In the genomic region with DNA sequence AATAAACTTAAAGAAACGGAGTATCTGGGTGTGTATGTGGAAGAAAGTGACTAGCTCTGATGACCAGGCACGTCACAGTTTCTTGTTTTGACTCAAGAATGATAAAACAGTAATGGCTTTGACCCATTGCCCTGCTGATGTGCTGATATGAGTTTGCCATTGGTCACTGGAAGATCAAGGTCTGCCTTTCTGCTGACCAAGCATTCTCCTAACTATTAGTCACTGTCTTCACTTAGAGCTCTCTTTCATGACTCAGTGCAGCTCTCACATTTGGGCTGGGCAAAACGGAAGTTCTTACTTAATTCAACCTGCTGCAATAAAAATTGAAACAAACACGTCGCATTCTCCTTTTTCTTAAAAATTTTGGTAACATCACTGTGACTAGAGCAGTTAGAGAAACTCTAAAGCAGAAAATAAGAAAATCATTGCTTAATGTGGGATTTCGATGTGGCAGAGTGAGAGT, we compare ENCODE assay signal across 9 cellular contexts.
DNase-seq lines count a peak whose midpoint lies in the region; ATAC-seq, FAIRE-seq and TF ChIP-seq lines count a peak whose summit lies in the region.
"Had no signal": no experiment of that assay in that cellular context is flagged by ENCODE, and none has a peak within 500 bp of the region (broad histone marks: within the 10 kb centered on the region; RNA-seq: fewer than 3 reads in every experiment).

No MANE protein-coding gene starts in this region.

- dilution Hi-C loops in keratinocyte (cut with MboI; ENCODE audit: extremely low pct_ligation_motif_present, low sequenced_read_pairs) = no loop called here

- no peaks in the 10 kb centered on the region for H3K79me2 ChIP-seq in PC-9 (ENCODE audit: low read depth)
- H3K79me2 ChIP-seq in keratinocyte (ENCODE audit: control insufficient read depth, insufficient read depth, low read length) = no peaks in the 10 kb centered on the region

- peak; percentile 96 for ATAC-seq in GM18858 (IDR thresholded peaks at IDR 0.05; ENCODE audit: unreplicated experiment)
- ATAC-seq in HG02884 (IDR thresholded peaks at IDR 0.05; ENCODE audit: unreplicated experiment) = peak; percentile 94

- POLR2A ChIA-PET in PC-9 (lab: Charles Lee; ENCODE audit: unreplicated experiment) = interaction anchor here (0.6 to 0.7 kb wide), 3 partner anchors 22 to 767 kb away, joined by 8 to 9 read pairs (median 8); no protein-coding TSS in a partner anchor

- no peaks in the 10 kb centered on the region for H3K9me3 Mint-ChIP-seq in activated naive CD4-positive, alpha-beta T cell treated with anti-CD3 and anti-CD28 coated beads, Interleukin-2, amount 10 ng/mL, durations not matched to agents 7 days and 5 days

- peak overlapping the region; percentile 94 for H3K27ac Mint-ChIP-seq in activated naive CD4-positive, alpha-beta T cell treated with anti-CD3 and anti-CD28 coated beads, Interleukin-2, amount 10 ng/mL, durations not matched to agents 7 days and 5 days

- H3K9me2 ChIP-seq in PC-9 (ENCODE audit: insufficient read depth) = no peaks in the 10 kb centered on the region

- peaks cover 30% of the 10 kb centered on the region for H3K4me1 ChIP-seq in PC-9 (replicated peaks; ENCODE audit: insufficient read depth)
- peaks cover 27% of the 10 kb centered on the region for H3K4me1 ChIP-seq in keratinocyte (ENCODE audit: control insufficient read depth, extremely low read depth, insufficient read depth, low read length)

- no peaks in the 10 kb centered on the region for H3K36me3 Mint-ChIP-seq in activated naive CD4-positive, alpha-beta T cell treated with anti-CD3 and anti-CD28 coated beads, Interleukin-2, amount 10 ng/mL, durations not matched to agents 7 days and 5 days

- H3K36me3 ChIP-seq in PC-9 (ENCODE audit: low read depth) (no peaks in the 10 kb centered on the region), keratinocyte (ENCODE audit: control insufficient read depth in 2 of 2, extremely low read depth in 1 of 2, insufficient read depth in 2 of 2, low read length in 2 of 2) (no peaks in the 10 kb centered on the region)
- H3K36me3 ChIP-seq: heart right ventricle had no signal

- peak overlapping the region; percentile 65 for H3K4me2 ChIP-seq in PC-9
- H3K4me2 ChIP-seq in keratinocyte (ENCODE audit: control insufficient read depth, extremely low read depth, insufficient read depth, low read depth, low read length) = peak overlapping the region; percentile 68

- peak overlapping the region; percentile 65 for H3K4me3 Mint-ChIP-seq in activated naive CD4-positive, alpha-beta T cell treated with anti-CD3 and anti-CD28 coated beads, Interleukin-2, amount 10 ng/mL, durations not matched to agents 7 days and 5 days

- H3K27ac ChIP-seq in PC-9 = peak overlapping the region; percentile 98
- peak overlapping the region; percentile 96 for H3K27ac ChIP-seq in keratinocyte (ENCODE audit: control insufficient read depth, insufficient read depth, low read length)

- peak; percentile 95 for FAIRE-seq in keratinocyte (lab: Jason Lieb, UNC)

- DNase-seq in PC-9 (peak; percentile 61 to 97), keratinocyte (ENCODE audit: low read depth, low spot score) (peak; percentile 83), ecto neural progenitor cell (ENCODE audit: low spot score) (no peak), NCI-H2107 treated with DMSO at 0.1 percent for 48 hours (lab: John Stamatoyannopoulos, UW; ENCODE audit: unreplicated experiment) (no peak)
- peak; percentile 50 for DNase-seq in activated naive CD4-positive, alpha-beta T cell treated with anti-CD3 and anti-CD28 coated beads, Interleukin-2, amount 10 ng/mL, durations not matched to agents 7 days and 5 days
- peak; percentile 4 to 29 (median 8) for DNase-seq in stimulated activated CD4-positive, alpha-beta T cell treated with anti-CD3 and anti-CD28 coated beads, TNF-alpha, amount 100 ng/mL, for 4 hours (ENCODE audit: low read depth in 3 of 3)

- no peak for TF ChIP-seq CTCF in PC-9 (conservative IDR thresholded peaks at IDR 0.05)
- TF ChIP-seq CTCF in keratinocyte (optimal IDR thresholded peaks at IDR 0.05 in 1 of 3, IDR thresholded peaks at IDR 0.05 in 1 of 3, conservative IDR thresholded peaks at IDR 0.05 in 1 of 3; ENCODE audit: extremely low read depth in 1 of 3, insufficient read depth in 2 of 3, low read length in 3 of 3) = no peak

- H4K20me1 ChIP-seq in PC-9 (ENCODE audit: insufficient read depth) (no peaks in the 10 kb centered on the region), keratinocyte (ENCODE audit: control insufficient read depth, extremely low read depth, insufficient read depth, low read length) (no peaks in the 10 kb centered on the region)

- peak overlapping the region; percentile 48 for H3K9ac ChIP-seq in keratinocyte (ENCODE audit: control insufficient read depth, extremely low read depth, insufficient read depth, low read length)

- intact Hi-C loops in PC-9 (cut with micrococcal nuclease; ENCODE audit: unreplicated experiment) = loop anchor here (1.0 to 10.0 kb wide), 6 partner anchors 108 to 394 kb away; partner anchors contain the start of gene BTG1

- H3F3A ChIP-seq in PC-9 (ENCODE audit: insufficient read depth, low read depth) = peaks cover 10% of the 10 kb centered on the region

- H3K9me3 ChIP-seq in PC-9 (ENCODE audit: insufficient read depth, low read depth) = no peaks in the 10 kb centered on the region
- H3K9me3 ChIP-seq in keratinocyte (ENCODE audit: control insufficient read depth, low read depth, low read length) = no peaks in the 10 kb centered on the region

- peaks cover 39% of the 10 kb centered on the region for H3K4me1 Mint-ChIP-seq in activated naive CD4-positive, alpha-beta T cell treated with anti-CD3 and anti-CD28 coated beads, Interleukin-2, amount 10 ng/mL, durations not matched to agents 7 days and 5 days

- BruUV-seq in PC-9 (replicated peaks; lab: Mats Ljungman, UMichigan) = no TSS peak

- H2AFZ ChIP-seq in PC-9 = peak overlapping the region; percentile 50; the same call in 1 of the 2 replicates
- H2AFZ ChIP-seq in keratinocyte (ENCODE audit: control insufficient read depth, low read length) = no peak overlapping the region

- CTCF ChIA-PET in PC-9 (lab: Charles Lee) = no interaction called here
- CTCF ChIA-PET in activated naive CD4-positive, alpha-beta T cell treated with anti-CD3 and anti-CD28 coated beads, Interleukin-2, amount 10 ng/mL, durations not matched to agents 7 days and 5 days (lab: Charles Lee) = interaction anchor here (1.7 kb wide), 1 partner anchor 33 kb away, joined by 9 read pairs; no protein-coding TSS in a partner anchor

- no peaks in the 10 kb centered on the region for H3K27me3 ChIP-seq in PC-9 (ENCODE audit: insufficient read depth, low read depth)
- H3K27me3 ChIP-seq in keratinocyte (ENCODE audit: control insufficient read depth, extremely low read depth, insufficient read depth, low read length) = no peaks in the 10 kb centered on the region
- H3K27me3 ChIP-seq: heart right ventricle had no signal

- H3K4me3 ChIP-seq in PC-9 (peak overlapping the region; percentile 22; the same call in 1 of the 2 replicates), keratinocyte (ENCODE audit: control insufficient read depth in 2 of 3, extremely low read depth in 1 of 3, insufficient read depth in 2 of 3, low read depth in 1 of 3, low read length in 3 of 3) (peak overlapping the region in 1 of 3 experiments; percentile 35)
- H3K4me3 ChIP-seq: heart right ventricle had no signal

- H3K27me3 Mint-ChIP-seq in activated naive CD4-positive, alpha-beta T cell treated with anti-CD3 and anti-CD28 coated beads, Interleukin-2, amount 10 ng/mL, durations not matched to agents 7 days and 5 days = no peaks in the 10 kb centered on the region

- H3K9me1 ChIP-seq in keratinocyte (ENCODE audit: control insufficient read depth, extremely low read depth, insufficient read depth, low read length) = no peaks in the 10 kb centered on the region

Comparison
In these comparisons a context has a peak if more than half of its experiments do, and no peak if none do; other contexts are left out.
1. DNase-seq: peak in PC-9 (2 of 2), activated naive CD4-positive, alpha-beta T cell treated with anti-CD3 and anti-CD28 coated beads, Interleukin-2, amount 10 ng/mL, durations not matched to agents 7 days and 5 days (single experiment), keratinocyte (single experiment) and stimulated activated CD4-positive, alpha-beta T cell treated with anti-CD3 and anti-CD28 coated beads, TNF-alpha, amount 100 ng/mL, for 4 hours (3 of 3); none in ecto neural progenitor cell (single experiment) and NCI-H2107 treated with DMSO at 0.1 percent for 48 hours (single experiment).